ENCODE assay signal across 8 cellular contexts in genomic region chr3:47163023-47163989, GRCh38.
DNase-seq lines count a peak whose midpoint lies in the region; ATAC-seq lines count a peak whose summit lies in the region.

No MANE protein-coding gene starts in this region.

- no peaks in the 10 kb centered on the region for H3K9me3 Mint-ChIP-seq in central memory CD8-positive, alpha-beta T cell

- peaks cover 54% of the 10 kb centered on the region for H3K4me1 Mint-ChIP-seq in central memory CD8-positive, alpha-beta T cell

- H3K36me3 Mint-ChIP-seq in central memory CD8-positive, alpha-beta T cell (ENCODE audit: insufficient read depth) = peaks cover 23% of the 10 kb centered on the region

- H3K27me3 Mint-ChIP-seq in central memory CD8-positive, alpha-beta T cell = no peaks in the 10 kb centered on the region

- peak; percentile 32 for ATAC-seq in GM21717 (IDR thresholded peaks at IDR 0.05; ENCODE audit: unreplicated experiment)
- peak; percentile 11 to 23 for ATAC-seq in activated CD4-positive, CD25-positive, alpha-beta regulatory T cell treated with anti-CD3 and anti-CD28 coated beads, Interleukin-2, amount 50 U/mL, for 24 hours
- ATAC-seq in central memory CD8-positive, alpha-beta T cell (replicated peaks; ENCODE audit: extremely low read depth, poor library complexity, severe bottlenecking) = peak; percentile 22

- peak overlapping the region; percentile 88 for H3K4me3 Mint-ChIP-seq in central memory CD8-positive, alpha-beta T cell

- peak; percentile 43 for DNase-seq in ELR (ENCODE audit: low read depth)
- peak; percentile 29 for DNase-seq in KG1 (lab: John Stamatoyannopoulos, UW)
- DNase-seq in central memory CD8-positive, alpha-beta T cell (ENCODE audit: low spot score in 2 of 2) = peak; percentile 49 to 51
- DNase-seq in kidney tubule cell (ENCODE audit: low spot score) = peak; percentile 53
- DNase-seq in stimulated activated CD4-positive, alpha-beta T cell treated with anti-CD3 and anti-CD28 coated beads, Interleukin-15, amount 100 ng/mL, for 48 hours (ENCODE audit: low read depth in 2 of 2) = peak; percentile 17 to 20
- DNase-seq in NCI-H1436 (lab: John Stamatoyannopoulos, UW) = no peak

- H3K27ac Mint-ChIP-seq in central memory CD8-positive, alpha-beta T cell (ENCODE audit: low read depth) = peak overlapping the region; percentile 96
